Comparison of ENCODE assay signal across 16 cellular contexts in genomic region chr15:101482526-101483371, GRCh38. TPM values are rescaled to one million over a fixed set of nuclear protein-coding genes. Genes with fewer than 3 reads are reported as not detected.
DNase-seq lines count a peak whose midpoint lies in the region; TF ChIP-seq lines count a peak whose summit lies in the region.
"Had no signal": no experiment of that assay in that cellular context is flagged by ENCODE, and none has a peak within 500 bp of the region (broad histone marks: within the 10 kb centered on the region; RNA-seq: fewer than 3 reads in every experiment).

No MANE protein-coding gene starts in this region.

- peak overlapping the region; percentile 26 to 54 (median 33) for H3K9ac ChIP-seq in skeletal muscle tissue (ENCODE audit: low read depth in 1 of 3, low read length in 3 of 3)

- no peak for TF ChIP-seq POLR2A in ovary (IDR thresholded peaks at IDR 0.05)

- intact Hi-C loops in ovary (cut with DNase I): no loop called here

- 83 to 89% (median 86%) methylated on average over 21 of the region's 21 CpGs for WGBS in ovary, 3 donors

- H3K36me3 ChIP-seq in H7 (replicated peaks; ENCODE audit: control insufficient read depth, insufficient read depth, low read length) (no peaks in the 10 kb centered on the region), skeletal muscle tissue (ENCODE audit: control insufficient read depth in 3 of 3, insufficient read depth in 3 of 3, low read length in 3 of 3) (no peaks in the 10 kb centered on the region), ovary (no peaks in the 10 kb centered on the region)
- H3K36me3 ChIP-seq: sigmoid colon had no signal

- H3K27ac ChIP-seq in angular gyrus (ENCODE audit: low read depth, low read length) (peak overlapping the region; percentile 38), skeletal muscle tissue (ENCODE audit: low read depth, low read length) (peak overlapping the region; percentile 64), ovary (no peak overlapping the region)
- H3K27ac ChIP-seq: sigmoid colon had no signal

- no peak for TF ChIP-seq EP300 in ovary (IDR thresholded peaks at IDR 0.05)

- no peak overlapping the region for H3K4me3 ChIP-seq in H7 (ENCODE audit: insufficient read depth, low read depth, low read length)
- H3K4me3 ChIP-seq in skeletal muscle tissue (ENCODE audit: low read length in 3 of 3): peak overlapping the region; percentile 30 to 41 (median 35)
- no peak overlapping the region for H3K4me3 ChIP-seq in ovary
- H3K4me3 ChIP-seq: sigmoid colon had no signal

- DNase-seq in H7 (peak; percentile 23), islet precursor cell (peak; percentile 50), ovary (no peak), GM13977 (ENCODE audit: low spot score) (no peak), GM19238 (ENCODE audit: insufficient read length, low spot score) (no peak)
- DNase-seq in stimulated activated CD4-positive, alpha-beta T cell treated with anti-CD3 and anti-CD28 coated beads, Interleukin-2, amount 100 ng/mL, for 48 hours: no peak
- DNase-seq: activated naive CD8-positive, alpha-beta T cell treated with anti-CD3 and anti-CD28 coated beads for 36 hours; central memory CD4-positive, alpha-beta T cell; DMS153; natural killer cell; NCI-H1436; NCI-H510A; sigmoid colon; stimulated activated naive CD4-positive, alpha-beta T cell treated with Interleukin-2 at 50 U/mL for 16 hours had no signal

- in situ Hi-C loops in GM13977 (cut with MboI; ENCODE audit: low pct_unique_long_range_greater_than_20kb, low sequenced_read_pairs, unreplicated experiment): no loop called here

- H3K9me3 ChIP-seq in skeletal muscle tissue (ENCODE audit: control insufficient read depth in 3 of 3, low read length in 3 of 3): no peaks in the 10 kb centered on the region
- no peaks in the 10 kb centered on the region for H3K9me3 ChIP-seq in ovary
- H3K9me3 ChIP-seq: sigmoid colon had no signal

- no peak for TF ChIP-seq CTCF in ovary (IDR thresholded peaks at IDR 0.05)
- no peak for TF ChIP-seq CTCF in GM13977 (IDR thresholded peaks at IDR 0.05; ENCODE audit: extremely low read depth, insufficient read depth, missing control alignments)

- H3K27me3 ChIP-seq in H7 (ENCODE audit: control insufficient read depth, insufficient read depth, low read length) (peaks cover 8% of the 10 kb centered on the region), skeletal muscle tissue (ENCODE audit: control insufficient read depth in 3 of 3, insufficient read depth in 3 of 3, low read length in 3 of 3) (peaks cover 0 to 2% (median 0%) of the 10 kb centered on the region in 3 donors), ovary (no peaks in the 10 kb centered on the region)

- H3K4me1 ChIP-seq in skeletal muscle tissue (ENCODE audit: control insufficient read depth in 3 of 3, insufficient read depth in 3 of 3, low read length in 3 of 3) (peaks cover 18 to 31% (median 29%) of the 10 kb centered on the region in 3 donors), ovary (ENCODE audit: insufficient read depth) (no peaks in the 10 kb centered on the region)
- H3K4me1 ChIP-seq: sigmoid colon had no signal

RNA-seq across cellular contexts. Expression of gene PCSK6, which starts 6.8 kb away (rescaled TPM):
- 3.9 and 4.7 TPM in 2 replicates for total RNA-seq in H7 (2014; rRNA removed; shearing (Covaris generic))
- total RNA-seq in skeletal muscle tissue: 11.5 TPM
- total RNA-seq in ovary: 10 to 100 TPM in 4 of 7 donors, 1 to 10 TPM in 3; 3.9 to 25.4 (median 13.0) TPM
- 10 to 100 TPM in 1 of 2 donors, 1 to 10 TPM in 1; 3.8 to 26.0 TPM for polyA plus RNA-seq in ovary

Comparison
In these comparisons a context has a peak if more than half of its experiments do, and no peak if none do; other contexts are left out.
1. DNase-seq: peak in H7 (single experiment) and islet precursor cell (single experiment); none in ovary (0 of 5), GM13977 (single experiment), stimulated activated CD4-positive, alpha-beta T cell treated with anti-CD3 and anti-CD28 coated beads, Interleukin-2, amount 100 ng/mL, for 48 hours (0 of 2) and GM19238 (single experiment).
2. H3K4me3 ChIP-seq: peak in skeletal muscle tissue (3 of 3); none in H7 (single experiment) and ovary (single experiment).
3. H3K27ac ChIP-seq: peak in angular gyrus (single experiment) and skeletal muscle tissue (single experiment); none in ovary (0 of 2).